Comparison of ENCODE assay signal across 28 cellular contexts in the genomic region with DNA sequence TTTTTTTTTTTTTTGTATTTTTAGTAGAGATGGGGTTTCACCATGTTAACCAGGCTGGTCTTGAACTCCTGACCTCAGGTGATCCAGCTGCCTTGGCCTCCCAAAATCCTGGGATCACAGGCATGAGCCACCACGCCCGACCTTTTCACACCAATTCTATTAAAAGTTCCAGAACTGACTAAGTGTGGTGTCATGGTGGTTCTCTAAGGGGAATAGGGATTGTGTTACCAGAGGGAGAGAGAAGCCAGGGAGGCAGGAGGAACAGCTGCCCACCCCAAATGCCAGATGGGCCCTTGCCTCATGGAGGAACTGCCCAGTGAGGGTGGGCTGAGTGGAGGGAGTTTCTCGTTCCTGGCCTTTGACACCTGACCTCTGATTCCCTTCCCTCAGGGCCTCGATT.
"Had no signal": no experiment of that assay in that cellular context is flagged by ENCODE, and none has a peak within 500 bp of the region (broad histone marks: within the 10 kb centered on the region; RNA-seq: fewer than 3 reads in every experiment).

No MANE protein-coding gene starts in this region.

- H3K27ac ChIP-seq: heart left ventricle, parathyroid adenoma, psoas muscle, sigmoid colon, uterus had no signal

- ATAC-seq: activated naive CD8-positive, alpha-beta T cell treated with anti-CD3 and anti-CD28 coated beads, Interleukin-2, amount 50 U/mL, for 24 hours; heart left ventricle; left colon; naive thymus-derived CD8-positive, alpha-beta T cell; psoas muscle; stimulated activated naive CD8-positive, alpha-beta T cell treated with anti-CD3 and anti-CD28 coated beads, Interleukin-15, amount 100 ng/mL, for 72 hours had no signal

- DNase-seq: activated CD4-positive, alpha-beta memory T cell treated with anti-CD3 and anti-CD28 coated beads for 36 hours; activated CD4-positive, alpha-beta T cell treated with anti-CD3 and anti-CD28 coated beads, Interleukin-2, amount 10 ng/mL, durations not matched to agents 24 days and 14 days; activated CD4-positive, CD25-positive, alpha-beta regulatory T cell treated with anti-CD3 and anti-CD28 coated beads, Interleukin-2, amount 50 U/mL, for 72 hours; activated CD8-positive, alpha-beta memory T cell treated with anti-CD3 and anti-CD28 coated beads, Interleukin-2, amount 50 U/mL, for 48 hours; activated gamma-delta T cell treated with Interleukin-2 at 50 U/mL for 16 hours; activated naive CD4-positive, alpha-beta T cell treated with anti-CD3 and anti-CD28 coated beads, Interleukin-2, amount 50 U/mL, for 16 hours; activated naive CD8-positive, alpha-beta T cell treated with anti-CD3 and anti-CD28 coated beads, Interleukin-2, amount 50 U/mL, for 24 hours; activated T-cell treated with anti-CD3 and anti-CD28 coated beads, Interleukin-2, amount 50 U/mL, for 24 hours; amygdala; central memory CD4-positive, alpha-beta T cell; heart left ventricle; hypothalamus; immature natural killer cell; kidney; left colon; nucleus accumbens; psoas muscle; sigmoid colon; stimulated activated CD4-positive, alpha-beta T cell treated with anti-CD3 and anti-CD28 coated beads, Interleukin-1b, Interleukin-23, amount 100 ng/mL, for 48 hours; stimulated activated CD4-positive, alpha-beta T cell treated with anti-CD3 and anti-CD28 coated beads, Interleukin-4, amount 100 ng/mL, for 4 hours; stimulated activated CD8-positive, alpha-beta memory T cell treated with anti-CD3 and anti-CD28 coated beads, Interleukin-4, amount 100 ng/mL, for 48 hours; stimulated activated naive CD8-positive, alpha-beta T cell treated with anti-CD3 and anti-CD28 coated beads, Interleukin-15, amount 100 ng/mL, for 72 hours; substantia nigra; uterus had no signal

- H3K36me3 ChIP-seq: uterus had no signal

- H3K4me1 ChIP-seq: parathyroid adenoma, psoas muscle had no signal

- H3K9ac ChIP-seq: parathyroid adenoma had no signal

- H3K4me3 ChIP-seq: heart left ventricle, psoas muscle, sigmoid colon, smooth muscle cell, uterus had no signal

- H3K27me3 ChIP-seq: heart left ventricle, sigmoid colon, uterus had no signal

- FAIRE-seq: endothelial cell of umbilical vein, kidney had no signal

- H2AFZ ChIP-seq: parathyroid adenoma had no signal

- H3K4me2 ChIP-seq: smooth muscle cell had no signal

- H3K9me3 ChIP-seq: heart left ventricle, psoas muscle, sigmoid colon, uterus had no signal
